Comparison of ENCODE assay signal across 15 cellular contexts in the genomic region with DNA sequence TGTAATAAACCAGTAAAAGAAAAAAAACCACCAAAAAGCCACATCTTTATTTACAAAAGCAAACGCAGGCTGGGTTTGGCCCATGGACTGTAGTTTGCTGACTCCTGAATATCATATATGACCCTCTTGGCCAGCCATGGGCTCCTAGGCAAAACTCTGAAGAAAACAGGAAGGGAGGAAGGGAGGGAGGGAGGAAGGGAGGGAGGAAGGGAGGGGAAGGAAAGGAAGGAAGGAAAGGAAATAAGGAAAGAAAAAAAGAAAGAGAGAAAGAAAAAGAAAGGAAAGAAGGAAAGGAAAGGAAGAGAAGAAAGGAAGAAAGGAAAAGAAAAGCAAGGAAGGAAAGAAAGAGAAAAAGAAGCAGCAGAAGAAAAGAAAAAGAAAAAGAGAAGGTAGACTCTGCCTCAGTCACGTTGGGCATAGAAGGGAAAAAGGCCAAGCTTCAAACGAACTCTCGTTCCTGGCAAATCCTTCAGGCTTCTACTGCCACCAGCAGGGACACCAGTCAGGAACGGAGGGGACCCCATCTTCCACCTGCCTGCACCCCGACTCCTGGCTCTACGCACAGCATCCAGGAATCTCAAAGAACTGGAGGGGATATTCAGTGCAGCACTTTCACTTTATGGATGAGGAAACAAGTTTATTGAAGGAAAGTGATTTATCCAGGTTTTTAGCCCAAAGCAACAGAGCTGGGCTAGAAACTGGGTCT. TPM values are rescaled to one million over a fixed set of nuclear protein-coding genes. Genes with fewer than 3 reads are reported as not detected.
DNase-seq lines count a peak whose midpoint lies in the region; ATAC-seq, FAIRE-seq and TF ChIP-seq lines count a peak whose summit lies in the region.
"Had no signal": no experiment of that assay in that cellular context is flagged by ENCODE, and none has a peak within 500 bp of the region (broad histone marks: within the 10 kb centered on the region; RNA-seq: fewer than 3 reads in every experiment).

No MANE protein-coding gene starts in this region.

- no peak overlapping the region for H4K91ac ChIP-seq in mesenchymal stem cell (ENCODE audit: low read length)

- H3K4me2 ChIP-seq in mesenchymal stem cell (ENCODE audit: low read length, poor library complexity, severe bottlenecking), result no peak overlapping the region

- peaks cover 16 to 30% of the 10 kb centered on the region in 2 experiments for H3K36me3 ChIP-seq in mesenchymal stem cell (ENCODE audit: control insufficient read depth in 1 of 2, insufficient read depth in 2 of 2, low read depth in 1 of 2, low read length in 2 of 2)

- no peak overlapping the region for H2BK15ac ChIP-seq in mesenchymal stem cell (ENCODE audit: low read depth, poor library complexity, severe bottlenecking)

- peak overlapping the region in 1 of 2 experiments; percentile 29 for H2BK12ac ChIP-seq in mesenchymal stem cell (ENCODE audit: low read length in 2 of 2)

- H2BK120ac ChIP-seq in mesenchymal stem cell (ENCODE audit: low read depth, low read length), result no peak overlapping the region

- H3K14ac ChIP-seq in mesenchymal stem cell (ENCODE audit: low read length in 2 of 2), result no peak overlapping the region

- H3K9ac ChIP-seq in mesenchymal stem cell (ENCODE audit: low read length), result peak overlapping the region; percentile 49

- peaks cover 82% of the 10 kb centered on the region for H3K4me1 Mint-ChIP-seq in HFFc6 (ENCODE audit: low read depth)
- peaks cover 92% of the 10 kb centered on the region for H3K4me1 Mint-ChIP-seq in brain

- WGBS in mesenchymal stem cell, result 89% methylated on average over 7 of the region's 7 CpGs

- no peak overlapping the region for H2AK5ac ChIP-seq in mesenchymal stem cell (ENCODE audit: low read length, severe bottlenecking)

- no peak for DNase-seq in HFFc6
- DNase-seq in mesenchymal stem cell, result no peak
- no peak for DNase-seq in urothelium cell line (ENCODE audit: low spot score)
- no peak for DNase-seq in RKO (ENCODE audit: low spot score)
- DNase-seq in activated effector memory CD4-positive, alpha-beta T cell treated with Interleukin-2 at 50 U/mL for 16 hours, result no peak
- DNase-seq: activated CD4-positive, CD25-positive, alpha-beta regulatory T cell; CD4-positive, alpha-beta memory T cell; kidney glomerular epithelial cell; MG63; SIG-M5 had no signal

- no peak for ATAC-seq in GM21723 (IDR thresholded peaks at IDR 0.05; ENCODE audit: unreplicated experiment)

- H2AFZ ChIP-seq in mesenchymal stem cell (ENCODE audit: low read depth, low read length), result no peak overlapping the region

- H3K27ac ChIP-seq in mesenchymal stem cell (ENCODE audit: low read length, poor library complexity, severe bottlenecking), result no peak overlapping the region
- peak overlapping the region; percentile 34 for H3K27ac ChIP-seq in temporal lobe (ENCODE audit: low read depth, low read length)

- H3K9me3 Mint-ChIP-seq in HFFc6 (no peaks in the 10 kb centered on the region), brain (no peaks in the 10 kb centered on the region)
- H3K9me3 Mint-ChIP-seq: CD4-positive, alpha-beta memory T cell had no signal

- H3K36me3 Mint-ChIP-seq in HFFc6 (ENCODE audit: low read depth), result peaks cover 9% of the 10 kb centered on the region; the same call in 1 of the 2 replicates
- H3K36me3 Mint-ChIP-seq in brain, result peaks cover 20% of the 10 kb centered on the region
- H3K36me3 Mint-ChIP-seq: CD4-positive, alpha-beta memory T cell had no signal

- no peaks in the 10 kb centered on the region for H3K27me3 ChIP-seq in mesenchymal stem cell (ENCODE audit: control insufficient read depth in 1 of 2, insufficient read depth in 1 of 2, low read length in 2 of 2)
- H3K27me3 ChIP-seq: MG63 had no signal

- H3K4me1 ChIP-seq in mesenchymal stem cell (ENCODE audit: control insufficient read depth, insufficient read depth, low read depth, low read length), result peaks cover 53% of the 10 kb centered on the region

- peaks cover 34% of the 10 kb centered on the region for H3K79me1 ChIP-seq in mesenchymal stem cell (replicated peaks; ENCODE audit: low read length, poor library complexity, severe bottlenecking)

- no peak overlapping the region for H3K4ac ChIP-seq in mesenchymal stem cell (ENCODE audit: low read depth in 1 of 2, low read length in 2 of 2)

- no peak overlapping the region for H4K8ac ChIP-seq in mesenchymal stem cell (ENCODE audit: low read length)

- H3K27ac Mint-ChIP-seq in HFFc6, result peak overlapping the region; percentile 99
- H3K27ac Mint-ChIP-seq in brain, result peak overlapping the region in 4 of 5 experiments; percentile 26 to 77 (median 72)

- peak overlapping the region in 1 of 2 experiments; percentile 25 for H3K4me3 ChIP-seq in mesenchymal stem cell (ENCODE audit: insufficient read depth in 1 of 2, low read depth in 1 of 2, low read length in 2 of 2)
- H3K4me3 ChIP-seq: MG63 had no signal

- no peak overlapping the region for H2BK5ac ChIP-seq in mesenchymal stem cell (ENCODE audit: low read depth, low read length, poor library complexity, severe bottlenecking)

- no peak for FAIRE-seq in urothelium cell line (lab: Jason Lieb, UNC)
- FAIRE-seq: bronchial epithelial cell had no signal

- TF ChIP-seq CTCF in HFFc6 (IDR thresholded peaks at IDR 0.05) (no peak; the same call in 1 of the 2 replicates), brain (conservative IDR thresholded peaks at IDR 0.05) (no peak)

- H3K23ac ChIP-seq in mesenchymal stem cell (ENCODE audit: low read length in 2 of 2), result no peak overlapping the region

- peak overlapping the region in 1 of 2 experiments; percentile 24 for H3K18ac ChIP-seq in mesenchymal stem cell (ENCODE audit: low read depth in 1 of 2, low read length in 2 of 2)

- no peaks in the 10 kb centered on the region for H3K9me3 ChIP-seq in mesenchymal stem cell (ENCODE audit: control insufficient read depth, low read length)
- H3K9me3 ChIP-seq: MG63 had no signal

- H3K4me3 Mint-ChIP-seq in HFFc6 (no peak overlapping the region; the same call in 1 of the 2 replicates), brain (no peak overlapping the region)

- peaks cover 5% of the 10 kb centered on the region; the same call in 1 of the 2 replicates for H3K27me3 Mint-ChIP-seq in HFFc6 (ENCODE audit: insufficient read depth)
- H3K27me3 Mint-ChIP-seq in brain, result no peaks in the 10 kb centered on the region
- H3K27me3 Mint-ChIP-seq: CD4-positive, alpha-beta memory T cell had no signal

RNA-seq across cellular contexts. Expression of a gene that starts 22.1 kb away (rescaled TPM):
- total RNA-seq in HFFc6 (2021; fragmentation: NEBNext Ultra II Directional; extraction: Animal tissue kit (Norgen Biotek cat#: 25700)), result 10 to 100 TPM; 18.1 to 27.8 (median 25.9) TPM
- polyA plus RNA-seq in brain (ENCODE audit: insufficient read depth, low read depth, low replicate concordance), result 110 TPM
- polyA plus RNA-seq in mesenchymal stem cell (2013, experiment 1 of 2), result 26.3 TPM
- 26.1 TPM for polyA plus RNA-seq in mesenchymal stem cell (2013, experiment 2 of 2)
- 59.3 TPM for total RNA-seq in temporal lobe

RNA-seq across cellular contexts. Expression of a gene that starts 28.0 kb away (rescaled TPM):
- not detected for total RNA-seq in HFFc6 (2021; fragmentation: NEBNext Ultra II Directional; extraction: Animal tissue kit (Norgen Biotek cat#: 25700))
- polyA plus RNA-seq in brain (ENCODE audit: insufficient read depth, low read depth, low replicate concordance), result not detected
- polyA plus RNA-seq in mesenchymal stem cell (2013, experiment 1 of 2), result not detected
- not detected for polyA plus RNA-seq in mesenchymal stem cell (2013, experiment 2 of 2)
- not detected for total RNA-seq in temporal lobe
- total RNA-seq: bronchial epithelial cell; CD4-positive, alpha-beta memory T cell; renal cortical epithelial cell had no signal
- polyA plus RNA-seq: CD4-positive, alpha-beta memory T cell had no signal
